Comparison of ENCODE assay signal across 26 cellular contexts in the genomic region with DNA sequence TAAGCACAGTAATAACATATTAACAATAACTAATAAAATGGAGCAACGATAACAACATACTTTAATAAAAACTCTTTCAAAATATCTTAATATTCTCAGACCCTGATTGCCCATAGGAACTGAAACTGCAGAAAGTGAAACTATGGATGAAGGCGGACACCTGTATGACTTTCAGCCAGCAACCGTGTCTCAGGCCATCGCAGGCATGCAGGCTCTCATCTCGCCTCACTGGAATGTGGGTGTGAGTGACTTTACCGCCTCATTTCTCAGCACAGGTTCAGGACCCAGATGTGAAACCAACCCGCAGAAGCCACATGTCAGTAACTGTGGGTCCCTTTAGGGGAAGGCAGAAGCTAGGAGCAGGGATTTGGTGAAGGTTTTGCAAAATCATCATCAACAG.
DNase-seq lines count a peak whose midpoint lies in the region; ATAC-seq, FAIRE-seq and TF ChIP-seq lines count a peak whose summit lies in the region.
"Had no signal": no experiment of that assay in that cellular context is flagged by ENCODE, and none has a peak within 500 bp of the region (broad histone marks: within the 10 kb centered on the region; RNA-seq: fewer than 3 reads in every experiment).

No MANE protein-coding gene starts in this region.

- POLR2A ChIA-PET in HepG2 (lab: Yijun Ruan, JAX): no interaction called here

- CTCF ChIA-PET in HepG2 (lab: Yijun Ruan, JAX; ENCODE audit: low intra/inter-chr PET ratio, low total read pairs): no interaction called here

- H3K79me2 ChIP-seq in HepG2 (ENCODE audit: insufficient read depth, low read length) (no peaks in the 10 kb centered on the region), KMS-11 (ENCODE audit: insufficient read depth, low read depth) (no peaks in the 10 kb centered on the region)

- no TSS peak for BruUV-seq in HepG2 (replicated peaks; lab: Mats Ljungman, UMichigan)

- no peaks in the 10 kb centered on the region for H4K20me1 ChIP-seq in HepG2 (ENCODE audit: insufficient read depth, low read length)
- H4K20me1 ChIP-seq in KMS-11 (ENCODE audit: insufficient read depth): no peaks in the 10 kb centered on the region

- TF ChIP-seq CTCF in HepG2 (CRISPR knock-in tag; IDR thresholded peaks at IDR 0.05) (no peak), right lobe of liver (IDR thresholded peaks at IDR 0.05) (no peak), KMS-11 (conservative IDR thresholded peaks at IDR 0.05; ENCODE audit: low read depth, low read length) (no peak), foreskin keratinocyte (conservative IDR thresholded peaks at IDR 0.05) (no peak)

- 13% methylated on average over 4 of the region's 7 CpGs for WGBS in HepG2 (ENCODE audit: low lambda C conversion rate)
- 83% methylated on average over 7 of the region's 7 CpGs for WGBS in right lobe of liver (ENCODE audit: insufficient coverage, low coverage, low lambda C conversion rate, missing lambda C conversion rate)

- no peak overlapping the region for H3K9ac ChIP-seq in HepG2 (ENCODE audit: insufficient read depth, low read depth, low read length)
- no peak overlapping the region for H3K9ac ChIP-seq in KMS-11
- H3K9ac ChIP-seq: GM23248 had no signal

- H2AFZ ChIP-seq in HepG2 (ENCODE audit: low read length) (no peak overlapping the region), KMS-11 (ENCODE audit: low read depth) (no peak overlapping the region)
- H2AFZ ChIP-seq: GM23248 had no signal

- FAIRE-seq in HepG2 (lab: Jason Lieb, UNC): no peak
- FAIRE-seq in urothelium cell line (lab: Jason Lieb, UNC): no peak

- in situ Hi-C loops in HepG2 (cut with HindIII; ENCODE audit: extremely low pct_ligation_motif_present, low pct_unique_long_range_greater_than_20kb): no loop called here

- H3K4me1 ChIP-seq in HepG2 (ENCODE audit: insufficient read depth, low read length) (no peaks in the 10 kb centered on the region), right lobe of liver (no peaks in the 10 kb centered on the region), KMS-11 (ENCODE audit: low read depth, poor library complexity, severe bottlenecking) (peaks cover 27% of the 10 kb centered on the region), foreskin keratinocyte (no peaks in the 10 kb centered on the region)
- H3K4me1 ChIP-seq: breast epithelium, vagina had no signal

- H3K4me2 ChIP-seq in HepG2 (ENCODE audit: low read depth, low read length) (no peak overlapping the region), KMS-11 (peak overlapping the region; percentile 51)

- TF ChIP-seq EP300 in HepG2 (IDR thresholded peaks at IDR 0.05; ENCODE audit: low read depth in 2 of 2, low read length in 2 of 2) (no peak), HepG2 (CRISPR knock-in tag; IDR thresholded peaks at IDR 0.05; ENCODE audit: borderline replicate concordance) (no peak)

- H3K4me3 ChIP-seq in HepG2 (replicated peaks in 1 of 3; ENCODE audit: insufficient read depth in 1 of 3, low read depth in 2 of 3, low read length in 3 of 3) (no peak overlapping the region), right lobe of liver (no peak overlapping the region), KMS-11 (IDR thresholded peaks at IDR 0.05; ENCODE audit: insufficient read depth, low read depth, low read length) (no peak overlapping the region)
- H3K4me3 ChIP-seq: breast epithelium, coronary artery, GM23248, lung, vagina had no signal

- intact Hi-C loops in HepG2 (cut with micrococcal nuclease; ENCODE audit: unreplicated experiment) (no loop called here), right lobe of liver (cut with DNase I) (no loop called here)

- TF ChIP-seq RAD21 in HepG2 (CRISPR knock-in tag; IDR thresholded peaks at IDR 0.05): no peak

- DNase-seq in HepG2 (ENCODE audit: low spot score) (no peak), right lobe of liver (no peak), foreskin keratinocyte (peak in 1 of 2 donors; percentile 21), urothelium cell line (ENCODE audit: low spot score) (peak; percentile 26), germinal center (ENCODE audit: low spot score) (no peak), iPS-NIHi7 (ENCODE audit: extremely low spot score) (no peak), Kasumi-1 (lab: John Stamatoyannopoulos, UW) (no peak)
- DNase-seq: 8988T; activated CD4-positive, alpha-beta T cell treated with anti-CD3 and anti-CD28 coated beads, Interleukin-2, amount 50 U/mL, for 1 hour; activated CD8-positive, alpha-beta memory T cell treated with anti-CD3 and anti-CD28 coated beads, Interleukin-2, amount 50 U/mL, for 4 hours; activated effector memory CD4-positive, alpha-beta T cell treated with anti-CD3 and anti-CD28 coated beads, Interleukin-2, amount 50 U/mL, for 16 hours; IMR-90; NCI-H187; NCI-H2227 treated with DMSO at 0.1 percent for 48 hours; stimulated activated CD4-positive, alpha-beta T cell treated with anti-CD3 and anti-CD28 coated beads, Interleukin-12 subunit alpha, Interleukin-12 subunit beta, amount 100 ng/mL, for 4 hours; substantia nigra; T-helper 17 cell had no signal

- H3K27me3 ChIP-seq in HepG2 (ENCODE audit: control insufficient read depth in 1 of 2, insufficient read depth in 2 of 2, low read length in 2 of 2): no peaks in the 10 kb centered on the region
- H3K27me3 ChIP-seq in right lobe of liver: no peaks in the 10 kb centered on the region
- peaks cover 11% of the 10 kb centered on the region; the same call in 1 of the 2 replicates for H3K27me3 ChIP-seq in KMS-11 (ENCODE audit: insufficient read depth, low read depth)
- H3K27me3 ChIP-seq in foreskin keratinocyte: no peaks in the 10 kb centered on the region
- H3K27me3 ChIP-seq: breast epithelium, neutrophil, vagina had no signal

- H3K27ac ChIP-seq in HepG2 (ENCODE audit: extremely low read length, insufficient read depth, low read length) (no peak overlapping the region), right lobe of liver (no peak overlapping the region), KMS-11 (no peak overlapping the region), foreskin keratinocyte (no peak overlapping the region)
- H3K27ac ChIP-seq: breast epithelium, coronary artery, GM23248, HL-60, neutrophil, vagina had no signal

- H3K36me3 ChIP-seq in HepG2 (replicated peaks in 1 of 2; ENCODE audit: control insufficient read depth in 1 of 2, insufficient read depth in 2 of 2, low read length in 2 of 2) (no peaks in the 10 kb centered on the region), right lobe of liver (no peaks in the 10 kb centered on the region), KMS-11 (ENCODE audit: insufficient read depth) (no peaks in the 10 kb centered on the region)
- H3K36me3 ChIP-seq: breast epithelium, neutrophil, vagina had no signal

- TF ChIP-seq POLR2A in HepG2 (IDR thresholded peaks at IDR 0.05; ENCODE audit: insufficient read depth in 1 of 2, low read depth in 2 of 2, low read length in 2 of 2) (no peak), right lobe of liver (IDR thresholded peaks at IDR 0.05) (no peak)

- ATAC-seq in HepG2: peak; percentile 37; the same call in 1 of the 3 replicates
- ATAC-seq in right lobe of liver: no peak
- peak; percentile 33 for ATAC-seq in foreskin keratinocyte
- ATAC-seq: Panc1, T-helper 17 cell had no signal

- H3K9me3 ChIP-seq in HepG2 (ENCODE audit: low read length) (no peaks in the 10 kb centered on the region), right lobe of liver (no peaks in the 10 kb centered on the region)
- H3K9me3 ChIP-seq: breast epithelium, neutrophil, vagina had no signal

TF ChIP-seq in HepG2, 621 proteins besides CTCF, POLR2A, EP300 and RAD21:
- TF ChIP-seq NCOA2 (CRISPR knock-in tag; IDR thresholded peaks at IDR 0.05): no peak
- TF ChIP-seq ETV5 (CRISPR knock-in tag; IDR thresholded peaks at IDR 0.05; ENCODE audit: borderline replicate concordance): no peak
- TF ChIP-seq, protein P1, sequence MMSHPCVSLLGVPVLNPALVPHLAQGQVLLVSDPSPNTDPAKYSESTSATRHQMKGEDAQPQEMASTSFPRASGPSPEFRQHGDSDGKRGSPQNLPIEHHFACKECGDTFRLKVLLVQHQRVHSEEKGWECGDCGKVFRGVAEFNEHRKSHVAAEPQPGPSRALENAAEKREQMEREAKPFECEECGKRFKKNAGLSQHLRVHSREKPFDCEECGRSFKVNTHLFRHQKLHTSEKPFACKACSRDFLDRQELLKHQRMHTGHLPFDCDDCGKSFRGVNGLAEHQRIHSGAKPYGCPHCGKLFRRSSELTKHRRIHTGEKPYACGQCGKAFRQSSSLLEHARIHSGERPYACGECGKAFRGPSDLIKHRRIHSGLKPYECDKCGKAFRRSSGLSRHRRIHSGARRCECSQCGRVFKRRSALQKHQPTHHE (CRISPR knock-in tag; IDR thresholded peaks at IDR 0.05; ENCODE audit: borderline replicate concordance): no peak
- no peak for TF ChIP-seq KDM3A (CRISPR knock-in tag; IDR thresholded peaks at IDR 0.05; ENCODE audit: low read depth)
- TF ChIP-seq ZNF34 (CRISPR knock-in tag; IDR thresholded peaks at IDR 0.05; ENCODE audit: borderline replicate concordance): no peak
- no peak for TF ChIP-seq MEIS1 (CRISPR knock-in tag; IDR thresholded peaks at IDR 0.05; ENCODE audit: borderline replicate concordance)

Comparison
In these comparisons a context has a peak if more than half of its experiments do, and no peak if none do; other contexts are left out.
1. ATAC-seq: peak in HepG2 (single experiment) and foreskin keratinocyte (single experiment); none in right lobe of liver (0 of 4).